In genomic region chr16:89507834-89508590, GRCh38 we compare ENCODE assay signal across 8 cellular contexts. TPM values are rescaled to one million over a fixed set of nuclear protein-coding genes. Genes with fewer than 3 reads are reported as not detected.
DNase-seq lines count a peak whose midpoint lies in the region; ATAC-seq and TF ChIP-seq lines count a peak whose summit lies in the region.

Gene SPG7, plus strand, starts transcription at chr16:89508403. Its CDS starts 15 bp downstream, at chr16:89508418.

- H3K27me3 ChIP-seq in CD4-positive, alpha-beta T cell (ENCODE audit: control insufficient read depth, insufficient read depth, low read length): no peaks in the 10 kb centered on the region

- peaks cover 25% of the 10 kb centered on the region for H3K36me3 Mint-ChIP-seq in CD4-positive, alpha-beta T cell (ENCODE audit: low read depth)

- peak; percentile 81 to 94 (median 86) for DNase-seq in CD4-positive, alpha-beta T cell
- peak; percentile 10 for DNase-seq in NK-92 (lab: John Stamatoyannopoulos, UW; ENCODE audit: unreplicated experiment)
- DNase-seq in activated CD8-positive, alpha-beta memory T cell treated with anti-CD3 and anti-CD28 coated beads for 1 hour (ENCODE audit: extremely low read depth in 1 of 2, low read depth in 1 of 2): peak; percentile 58 to 83
- DNase-seq in effector CD8-positive, alpha-beta T cell (lab: John Stamatoyannopoulos, UW): peak; percentile 82
- peak; percentile 84 for DNase-seq in medulla oblongata (ENCODE audit: extremely low spot score)
- DNase-seq in stimulated activated CD4-positive, alpha-beta T cell treated with anti-CD3 and anti-CD28 coated beads, TNF-alpha, amount 100 ng/mL, for 48 hours (ENCODE audit: low read depth in 3 of 3): peak; percentile 78 to 86 (median 79)

- H3K4me3 Mint-ChIP-seq in CD4-positive, alpha-beta T cell: peak within 1 kb of the TSS; percentile 95

- peak within 1 kb of the TSS; percentile 93 for H3K27ac Mint-ChIP-seq in CD4-positive, alpha-beta T cell

- H3K4me1 Mint-ChIP-seq in CD4-positive, alpha-beta T cell (ENCODE audit: low read depth): peaks cover 42% of the 10 kb centered on the region

- POLR2A ChIA-PET in CD4-positive, alpha-beta T cell (lab: Charles Lee): interaction anchor here (0.7 to 4.3 kb wide), 25 partner anchors 11 to 695 kb away, joined by 3 to 40 read pairs (median 5); partner anchors contain the start of genes CHMP1A, RPL13, SPATA33 and ZNF778

- no peak for TF ChIP-seq CTCF in CD4-positive, alpha-beta T cell (IDR thresholded peaks at IDR 0.05)

- intact Hi-C loops in CD4-positive, alpha-beta T cell (cut with DNase I, micrococcal nuclease): loop anchor here (1.0 to 5.0 kb wide), 5 partner anchors 18 to 267 kb away; partner anchors contain the start of genes RPL13 (in 2 of the 2) and ANKRD11 (in 1 of the 2)

- no peaks in the 10 kb centered on the region for H3K9me3 Mint-ChIP-seq in CD4-positive, alpha-beta T cell

- H3K27me3 Mint-ChIP-seq in CD4-positive, alpha-beta T cell: no peaks in the 10 kb centered on the region

- no peaks in the 10 kb centered on the region for H3K9me3 ChIP-seq in CD4-positive, alpha-beta T cell (ENCODE audit: control insufficient read depth, low read length)

- CTCF ChIA-PET in CD4-positive, alpha-beta T cell (lab: Charles Lee): interaction anchor here (0.6 to 2.4 kb wide), 27 partner anchors 9 to 726 kb away, joined by 3 to 8 read pairs (median 4); partner anchors contain the start of genes ANKRD11 and ZNF778

- H3K27ac ChIP-seq in CD4-positive, alpha-beta T cell (ENCODE audit: low read depth, low read length): peak within 1 kb of the TSS; percentile 81

- ATAC-seq in CD4-positive, alpha-beta T cell (ENCODE audit: poor library complexity): peak; percentile 71
- ATAC-seq in GM19395 (IDR thresholded peaks at IDR 0.05; ENCODE audit: unreplicated experiment) (peak; percentile 56), HG03521 (IDR thresholded peaks at IDR 0.05; ENCODE audit: unreplicated experiment) (peak; percentile 77)

RNA-seq across cellular contexts. Expression of gene SPG7, which starts in this region (rescaled TPM):
- total RNA-seq in CD4-positive, alpha-beta T cell: 100 to 1,000 TPM; 163 to 167 TPM

Comparison
In these comparisons a context has a peak if more than half of its experiments do, and no peak if none do; other contexts are left out.
1. Peak in every context shown above with its lines: DNase-seq, ATAC-seq and H3K27ac ChIP-seq.
2. DNase-seq: peak in every context shown above with its lines; median percentile 86 in CD4-positive, alpha-beta T cell; 84 in medulla oblongata; 82 in effector CD8-positive, alpha-beta T cell; 79 in stimulated activated CD4-positive, alpha-beta T cell treated with anti-CD3 and anti-CD28 coated beads, TNF-alpha, amount 100 ng/mL, for 48 hours; 70 in activated CD8-positive, alpha-beta memory T cell treated with anti-CD3 and anti-CD28 coated beads for 1 hour; 10 in NK-92.